In genomic region chr2:68732036-68732435, GRCh38 we compare ENCODE assay signal across 19 cellular contexts. TPM values are rescaled to one million over a fixed set of nuclear protein-coding genes. Genes with fewer than 3 reads are reported as not detected.
DNase-seq lines count a peak whose midpoint lies in the region; ATAC-seq, FAIRE-seq and TF ChIP-seq lines count a peak whose summit lies in the region.
"Had no signal": no experiment of that assay in that cellular context is flagged by ENCODE, and none has a peak within 500 bp of the region (broad histone marks: within the 10 kb centered on the region; RNA-seq: fewer than 3 reads in every experiment).

No MANE protein-coding gene starts in this region.

- H3K27me3 Mint-ChIP-seq in T-cell, result no peaks in the 10 kb centered on the region
- H3K27me3 Mint-ChIP-seq: brain; dendritic cell treated with granulocyte-macrophage colony-stimulating factor and Interleukin-4, amounts not matched to agents 40 ng/mL and 50 ng/mL, for 4 days; memory B cell had no signal

- DNase-seq in right cardiac atrium (no peak), Right ventricle myocardium inferior (ENCODE audit: missing footprints) (no peak), T-cell (no peak), lower lobe of right lung (no peak), transverse colon (peak; percentile 23), Karpas-422 (no peak), D721Med (ENCODE audit: insufficient read length, low spot score) (no peak), mucosa of gallbladder (ENCODE audit: low spot score) (no peak)
- DNase-seq: activated naive CD4-positive, alpha-beta T cell treated with anti-CD3 and anti-CD28 coated beads, Interleukin-2, amount 50 U/mL, for 16 hours; activated T-cell treated with anti-CD3 and anti-CD28 coated beads for 4 hours; foreskin melanocyte; NCI-H2081 treated with DMSO at 0.1 percent for 48 hours; NCI-H510A; stimulated activated CD4-positive, alpha-beta T cell treated with anti-CD3 and anti-CD28 coated beads, Interleukin-1b, Interleukin-23, amount 100 ng/mL, for 48 hours had no signal

- H3K36me3 ChIP-seq in lower lobe of right lung, result no peaks in the 10 kb centered on the region
- H3K36me3 ChIP-seq in transverse colon, result no peaks in the 10 kb centered on the region
- H3K36me3 ChIP-seq in Karpas-422 (ENCODE audit: insufficient read depth, low read length), result peaks cover 10% of the 10 kb centered on the region

- no peak for TF ChIP-seq POLR2A in transverse colon (IDR thresholded peaks at IDR 0.05)

- no peaks in the 10 kb centered on the region for H3K9me3 Mint-ChIP-seq in T-cell
- H3K9me3 Mint-ChIP-seq: brain; dendritic cell treated with granulocyte-macrophage colony-stimulating factor and Interleukin-4, amounts not matched to agents 40 ng/mL and 50 ng/mL, for 4 days; memory B cell had no signal

- no peaks in the 10 kb centered on the region; the same call in 1 of the 2 replicates for H4K20me1 ChIP-seq in Karpas-422 (ENCODE audit: insufficient read depth, low read depth, low read length)

- no peaks in the 10 kb centered on the region for H3K4me1 ChIP-seq in right cardiac atrium (ENCODE audit: control insufficient read depth, insufficient read depth, low read length)
- peaks cover 11% of the 10 kb centered on the region for H3K4me1 ChIP-seq in lower lobe of right lung
- peaks cover 0 to 12% (median 0%) of the 10 kb centered on the region in 4 donors for H3K4me1 ChIP-seq in transverse colon
- peaks cover 53% of the 10 kb centered on the region for H3K4me1 ChIP-seq in Karpas-422 (ENCODE audit: low read length)

- in situ Hi-C loops in transverse colon (cut with MboI; ENCODE audit: low pct_ligation_motif_present in 1 of 4, low pct_unique_long_range_greater_than_20kb in 1 of 4, low sequenced_read_pairs in 3 of 4), result loop anchor here in 3 of 4 donors (25.0 kb wide), 2 partner anchors 180 to 245 kb away; no protein-coding TSS in a partner anchor

- H3K36me3 Mint-ChIP-seq in T-cell, result peaks cover 3% of the 10 kb centered on the region
- H3K36me3 Mint-ChIP-seq: brain, memory B cell had no signal

- H3K27ac ChIP-seq in right cardiac atrium (ENCODE audit: low read length) (no peak overlapping the region), lower lobe of right lung (peak overlapping the region; percentile 48), transverse colon (peak overlapping the region in 2 of 4 donors; percentile 10 to 31), Karpas-422 (ENCODE audit: low read length) (no peak overlapping the region)
- H3K27ac ChIP-seq: epithelial cell of prostate had no signal

- peak overlapping the region; percentile 56 to 57 for H3K27ac Mint-ChIP-seq in T-cell
- H3K27ac Mint-ChIP-seq: brain; dendritic cell treated with granulocyte-macrophage colony-stimulating factor and Interleukin-4, amounts not matched to agents 40 ng/mL and 50 ng/mL, for 4 days; memory B cell had no signal

- intact Hi-C loops in right cardiac atrium (cut with DNase I), result no loop called here
- intact Hi-C loops in Right ventricle myocardium inferior (cut with DNase I), result no loop called here
- intact Hi-C loops in lower lobe of right lung (cut with DNase I), result no loop called here
- intact Hi-C loops in transverse colon (cut with DNase I; ENCODE audit: low total_unique reads), result no loop called here

- H3K4me3 ChIP-seq in right cardiac atrium (ENCODE audit: low read length) (no peak overlapping the region), lower lobe of right lung (no peak overlapping the region), transverse colon (no peak overlapping the region), Karpas-422 (ENCODE audit: low read length) (no peak overlapping the region)

- H3K4me3 Mint-ChIP-seq in T-cell, result no peak overlapping the region
- H3K4me3 Mint-ChIP-seq: brain; dendritic cell treated with granulocyte-macrophage colony-stimulating factor and Interleukin-4, amounts not matched to agents 40 ng/mL and 50 ng/mL, for 4 days; memory B cell had no signal

- no peak overlapping the region for H3K4me2 ChIP-seq in Karpas-422 (ENCODE audit: low read depth, low read length, poor library complexity, severe bottlenecking)

- H2AFZ ChIP-seq in Karpas-422 (ENCODE audit: low read length), result no peak overlapping the region

- H3K9ac ChIP-seq in Karpas-422 (ENCODE audit: low read length), result no peak overlapping the region

- ATAC-seq in right cardiac atrium (peak; percentile 35 to 60), Right ventricle myocardium inferior (no peak), T-cell (replicated peaks in 1 of 4) (no peak), lower lobe of right lung (peak in 1 of 2 donors; percentile 45)

- peaks cover 26 to 39% (median 37%) of the 10 kb centered on the region in 3 donors for H3K4me1 Mint-ChIP-seq in T-cell
- H3K4me1 Mint-ChIP-seq: brain had no signal

- no peak for FAIRE-seq in D721Med (lab: Jason Lieb, UNC)
- FAIRE-seq: G401.6 had no signal

- no peaks in the 10 kb centered on the region for H3K9me2 ChIP-seq in Karpas-422 (replicated peaks; ENCODE audit: insufficient read depth, low read length)

- 78% methylated on average over 8 of the region's 8 CpGs for WGBS in right cardiac atrium
- 83% methylated on average over 8 of the region's 8 CpGs; no CpG with 5 or more reads in 1 of the 2 donors for WGBS in transverse colon (ENCODE audit: low coverage in 1 of 2), 2 donors

- no peaks in the 10 kb centered on the region for H3K9me3 ChIP-seq in right cardiac atrium (ENCODE audit: control insufficient read depth, low read length)
- no peaks in the 10 kb centered on the region for H3K9me3 ChIP-seq in lower lobe of right lung
- no peaks in the 10 kb centered on the region for H3K9me3 ChIP-seq in transverse colon
- H3K9me3 ChIP-seq in Karpas-422 (ENCODE audit: low read length), result no peaks in the 10 kb centered on the region

- peaks cover 19% of the 10 kb centered on the region for H3K79me2 ChIP-seq in Karpas-422 (ENCODE audit: low read length)

- no peaks in the 10 kb centered on the region for H3K27me3 ChIP-seq in right cardiac atrium (ENCODE audit: control insufficient read depth, insufficient read depth)
- H3K27me3 ChIP-seq in lower lobe of right lung (ENCODE audit: low read depth), result no peaks in the 10 kb centered on the region
- H3K27me3 ChIP-seq in transverse colon, result no peaks in the 10 kb centered on the region
- H3K27me3 ChIP-seq in Karpas-422 (ENCODE audit: low read length), result no peaks in the 10 kb centered on the region

- CTCF ChIA-PET in T-cell (lab: Charles Lee), result no interaction called here

- no peak for TF ChIP-seq EP300 in transverse colon (IDR thresholded peaks at IDR 0.05; ENCODE audit: low read depth)

- TF ChIP-seq CTCF in lower lobe of right lung (IDR thresholded peaks at IDR 0.05) (no peak), transverse colon (IDR thresholded peaks at IDR 0.05) (no peak), D721Med (IDR thresholded peaks at IDR 0.05; ENCODE audit: insufficient read depth, missing control alignments) (no peak)

- POLR2A ChIA-PET in T-cell (lab: Charles Lee), result no interaction called here

RNA-seq across cellular contexts. Expression of gene ARHGAP25, which starts 2.6 kb away (rescaled TPM):
- total RNA-seq in right cardiac atrium, result 1 to 10 TPM; 7.8 to 9.7 (median 9.1) TPM
- polyA plus RNA-seq in right cardiac atrium, result 5.9 TPM
- 9.4 TPM for total RNA-seq in Right ventricle myocardium inferior
- total RNA-seq in T-cell, result 100 to 1,000 TPM; 103 to 134 (median 123) TPM
- 48.5 TPM for total RNA-seq in lower lobe of right lung
- total RNA-seq in transverse colon, result 10 to 100 TPM in 2 of 4 donors, 1 to 10 TPM in 2; 2.2 to 11.6 (median 7.2) TPM
- 172 and 213 TPM in 2 replicates for total RNA-seq in Karpas-422 (2014; rRNA removed; shearing (Covaris generic); ENCODE audit: low replicate concordance)
- total RNA-seq in mucosa of gallbladder, result 12.6 TPM

Comparison
In these comparisons a context has a peak if more than half of its experiments do, and no peak if none do; other contexts are left out.
1. ATAC-seq: peak in right cardiac atrium (2 of 2); none in Right ventricle myocardium inferior (single experiment) and T-cell (0 of 4).